Comparison of ENCODE assay signal across 11 cellular contexts in the genomic region with DNA sequence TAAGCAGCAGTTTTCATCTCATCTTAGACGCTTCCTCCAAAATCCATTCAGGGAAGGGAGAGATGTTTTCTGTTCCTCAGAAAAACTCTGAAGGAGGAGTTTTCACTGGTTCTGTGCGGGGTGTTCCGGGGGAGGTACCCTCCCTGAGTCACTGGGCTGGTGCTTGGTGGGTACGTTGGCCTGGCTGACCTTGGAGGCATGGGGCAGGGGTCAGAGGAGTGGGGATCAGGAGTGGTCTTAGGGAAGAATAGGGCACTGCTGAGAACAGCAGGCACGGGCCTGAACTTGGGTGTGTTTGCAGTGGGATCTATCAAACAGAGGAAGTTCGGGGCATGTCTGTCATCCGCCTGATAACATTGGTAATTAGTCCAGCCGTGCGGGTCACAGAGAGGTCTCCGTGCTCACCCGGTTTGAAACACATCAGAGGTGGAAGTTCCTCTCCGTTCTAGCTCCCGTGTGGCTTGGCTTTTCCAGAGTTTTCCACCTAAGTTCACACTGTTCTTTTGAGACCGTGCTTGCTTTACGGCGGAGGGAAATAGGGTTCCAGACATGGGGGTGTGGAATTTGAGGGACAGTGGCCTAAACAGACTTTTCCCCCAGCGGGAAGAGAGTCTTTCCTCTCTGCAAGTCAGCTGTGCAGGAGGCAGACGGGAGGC. TPM values are rescaled to one million over a fixed set of nuclear protein-coding genes. Genes with fewer than 3 reads are reported as not detected.
A peak's percentile ranks its signal among the peaks of the same experiment; 100 is the strongest.
DNase-seq lines count a peak whose midpoint lies in the region; ATAC-seq, FAIRE-seq and TF ChIP-seq lines count a peak whose summit lies in the region.
"Had no signal": no experiment of that assay in that cellular context is flagged by ENCODE, and none has a peak within 500 bp of the region (broad histone marks: within the 10 kb centered on the region; RNA-seq: fewer than 3 reads in every experiment).

No MANE protein-coding gene starts in this region.

- H3K79me2 ChIP-seq in HepG2 (ENCODE audit: insufficient read depth, low read length): peaks cover 6% of the 10 kb centered on the region

- intact Hi-C loops in MCF 10A (cut with micrococcal nuclease): no loop called here
- intact Hi-C loops in HepG2 (cut with micrococcal nuclease; ENCODE audit: unreplicated experiment): loop anchor here (5.0 kb wide), 1 partner anchor 55 kb away; no protein-coding TSS in a partner anchor
- intact Hi-C loops in tibial artery (cut with DNase I; ENCODE audit: low total_unique reads): no loop called here

- POLR2A ChIA-PET in MCF 10A (lab: Yijun Ruan, JAX) (interaction anchor here (0.9 to 1.2 kb wide), 2 partner anchors 19 to 20 kb away, joined by 3 to 4 read pairs; no protein-coding TSS in a partner anchor), HepG2 (lab: Yijun Ruan, JAX) (interaction anchor here (1.2 to 6.6 kb wide), 7 partner anchors 10 to 35 kb away, joined by 3 to 39 read pairs (median 8); no protein-coding TSS in a partner anchor)

- H3K9me3 Mint-ChIP-seq in MCF 10A (ENCODE audit: unreplicated experiment): no peaks in the 10 kb centered on the region

- H3K27me3 Mint-ChIP-seq in MCF 10A (ENCODE audit: insufficient read depth, unreplicated experiment): no peaks in the 10 kb centered on the region

- no peaks in the 10 kb centered on the region for H3K9me3 ChIP-seq in HepG2 (ENCODE audit: low read length)
- H3K9me3 ChIP-seq in tibial artery: no peaks in the 10 kb centered on the region

- no peak overlapping the region for H3K4me3 Mint-ChIP-seq in MCF 10A (ENCODE audit: unreplicated experiment)

- H3K36me3 ChIP-seq in HepG2 (replicated peaks in 1 of 2; ENCODE audit: control insufficient read depth in 1 of 2, insufficient read depth in 2 of 2, low read length in 2 of 2) (no peaks in the 10 kb centered on the region), tibial artery (no peaks in the 10 kb centered on the region)

- H3K27me3 ChIP-seq in HepG2 (ENCODE audit: control insufficient read depth in 1 of 2, insufficient read depth in 2 of 2, low read length in 2 of 2): peaks cover 13 to 37% of the 10 kb centered on the region in 2 experiments; a peak in 4 of 5 replicates
- no peaks in the 10 kb centered on the region for H3K27me3 ChIP-seq in tibial artery

- no peaks in the 10 kb centered on the region for H3K36me3 Mint-ChIP-seq in MCF 10A (ENCODE audit: insufficient read depth, unreplicated experiment)

- 3% methylated on average over 17 of the region's 18 CpGs for WGBS in HepG2 (ENCODE audit: low lambda C conversion rate)

- no peak for TF ChIP-seq CTCF in MCF 10A (IDR thresholded peaks at IDR 0.05; ENCODE audit: unreplicated experiment)
- TF ChIP-seq CTCF in HepG2 (CRISPR knock-in tag; IDR thresholded peaks at IDR 0.05): no peak
- TF ChIP-seq CTCF in tibial artery (IDR thresholded peaks at IDR 0.05): no peak

- no peak for TF ChIP-seq RAD21 in HepG2 (CRISPR knock-in tag; IDR thresholded peaks at IDR 0.05)

- DNase-seq in KBM-7 (peak; percentile 74), MCF 10A (ENCODE audit: unreplicated experiment) (no peak), HepG2 (ENCODE audit: low spot score) (no peak), tibial artery (no peak), GM19239 (ENCODE audit: insufficient read length, low spot score) (no peak), NCI-H2171 treated with DMSO at 0.1 percent for 48 hours (lab: John Stamatoyannopoulos, UW) (no peak)
- DNase-seq: NCI-H446 treated with DMSO at 0.1 percent for 48 hours had no signal

- TF ChIP-seq POLR2A in HepG2 (IDR thresholded peaks at IDR 0.05; ENCODE audit: insufficient read depth in 1 of 2, low read depth in 2 of 2, low read length in 2 of 2): no peak

- H4K20me1 ChIP-seq in HepG2 (ENCODE audit: insufficient read depth, low read length): peaks cover 29% of the 10 kb centered on the region; the same call in 1 of the 2 replicates

- no peak overlapping the region for H2AFZ ChIP-seq in HepG2 (ENCODE audit: low read length)

- 0 out of 3 replicates have a peak, but pooled peaks have one; percentile 1 for ATAC-seq in HepG2
- no peak for ATAC-seq in GM21737 (IDR thresholded peaks at IDR 0.05; ENCODE audit: unreplicated experiment)

- H3K4me1 ChIP-seq in HepG2 (ENCODE audit: insufficient read depth, low read length) (peaks cover 76% of the 10 kb centered on the region), tibial artery (peaks cover 0 to 69% (median 40%) of the 10 kb centered on the region in 4 donors)

- CTCF ChIA-PET in MCF 10A (lab: Yijun Ruan, JAX): interaction anchor here (0.6 to 1.1 kb wide), 3 partner anchors 19 to 57 kb away, joined by 3 to 4 read pairs (median 3); no protein-coding TSS in a partner anchor
- CTCF ChIA-PET in HepG2 (lab: Yijun Ruan, JAX; ENCODE audit: low intra/inter-chr PET ratio, low total read pairs): interaction anchor here (1.1 to 1.6 kb wide), 3 partner anchors 30 to 74 kb away, joined by 4 to 5 read pairs (median 4); no protein-coding TSS in a partner anchor

- no TSS peak for BruUV-seq in MCF 10A (replicated peaks; lab: Mats Ljungman, UMichigan)
- BruUV-seq in HepG2 (replicated peaks; lab: Mats Ljungman, UMichigan): no TSS peak

- H3K9ac ChIP-seq in HepG2 (ENCODE audit: insufficient read depth, low read depth, low read length): peak overlapping the region; percentile 8; the same call in 1 of the 2 replicates

- H3K4me1 Mint-ChIP-seq in MCF 10A (ENCODE audit: insufficient read depth, unreplicated experiment): peaks cover 27% of the 10 kb centered on the region

- in situ Hi-C loops in KBM-7 (cut with MboI; ENCODE audit: low pct_unique_long_range_greater_than_20kb, low sequenced_read_pairs) (no loop called here), HepG2 (cut with HindIII; ENCODE audit: extremely low pct_ligation_motif_present, low pct_unique_long_range_greater_than_20kb) (no loop called here)

- peak overlapping the region; percentile 62 for H3K27ac Mint-ChIP-seq in MCF 10A (ENCODE audit: low read depth, unreplicated experiment)

- no peak overlapping the region for H3K27ac ChIP-seq in HepG2 (ENCODE audit: extremely low read length, insufficient read depth, low read length)
- no peak overlapping the region for H3K27ac ChIP-seq in tibial artery

- H3K4me3 ChIP-seq in HepG2 (replicated peaks in 1 of 3; ENCODE audit: insufficient read depth in 1 of 3, low read depth in 2 of 3, low read length in 3 of 3) (peak overlapping the region; percentile 38 to 72 (median 53)), tibial artery (peak overlapping the region; percentile 9 to 15)

- TF ChIP-seq EP300 in HepG2 (IDR thresholded peaks at IDR 0.05; ENCODE audit: low read depth in 2 of 2, low read length in 2 of 2) (no peak), HepG2 (CRISPR knock-in tag; IDR thresholded peaks at IDR 0.05; ENCODE audit: borderline replicate concordance) (no peak)

- FAIRE-seq in HepG2 (lab: Jason Lieb, UNC): peak; percentile 12
- FAIRE-seq in GM19239 (lab: Jason Lieb, UNC): no peak
- FAIRE-seq: GM18507 had no signal

- H3K4me2 ChIP-seq in HepG2 (ENCODE audit: low read depth, low read length): peak overlapping the region; percentile 90

TF ChIP-seq in HepG2, 621 proteins besides CTCF, POLR2A, EP300 and RAD21 (continues in another document):
- TF ChIP-seq ZNF263 (CRISPR knock-in tag; IDR thresholded peaks at IDR 0.05): peak; percentile 41; the same call in 1 of the 2 replicates
- peak; percentile 20; the same call in 1 of the 2 replicates for TF ChIP-seq TBX2 (CRISPR knock-in tag; IDR thresholded peaks at IDR 0.05; ENCODE audit: borderline replicate concordance)
- TF ChIP-seq, protein P1, sequence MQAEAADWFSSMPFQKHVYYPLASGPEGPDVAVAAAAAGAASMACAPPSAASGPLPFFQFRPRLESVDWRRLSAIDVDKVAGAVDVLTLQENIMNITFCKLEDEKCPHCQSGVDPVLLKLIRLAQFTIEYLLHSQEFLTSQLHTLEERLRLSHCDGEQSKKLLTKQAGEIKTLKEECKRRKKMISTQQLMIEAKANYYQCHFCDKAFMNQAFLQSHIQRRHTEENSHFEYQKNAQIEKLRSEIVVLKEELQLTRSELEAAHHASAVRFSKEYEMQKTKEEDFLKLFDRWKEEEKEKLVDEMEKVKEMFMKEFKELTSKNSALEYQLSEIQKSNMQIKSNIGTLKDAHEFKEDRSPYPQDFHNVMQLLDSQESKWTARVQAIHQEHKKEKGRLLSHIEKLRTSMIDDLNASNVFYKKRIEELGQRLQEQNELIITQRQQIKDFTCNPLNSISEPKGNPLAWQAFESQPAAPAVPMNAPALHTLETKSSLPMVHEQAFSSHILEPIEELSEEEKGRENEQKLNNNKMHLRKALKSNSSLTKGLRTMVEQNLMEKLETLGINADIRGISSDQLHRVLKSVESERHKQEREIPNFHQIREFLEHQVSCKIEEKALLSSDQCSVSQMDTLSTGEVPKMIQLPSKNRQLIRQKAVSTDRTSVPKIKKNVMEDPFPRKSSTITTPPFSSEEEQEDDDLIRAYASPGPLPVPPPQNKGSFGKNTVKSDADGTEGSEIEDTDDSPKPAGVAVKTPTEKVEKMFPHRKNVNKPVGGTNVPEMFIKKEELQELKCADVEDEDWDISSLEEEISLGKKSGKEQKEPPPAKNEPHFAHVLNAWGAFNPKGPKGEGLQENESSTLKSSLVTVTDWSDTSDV (CRISPR knock-in tag; IDR thresholded peaks at IDR 0.05): no peak
- peak; percentile 36; the same call in 1 of the 2 replicates for TF ChIP-seq TARDBP (CRISPR knock-in tag; IDR thresholded peaks at IDR 0.05)
- TF ChIP-seq ZNF34 (CRISPR knock-in tag; IDR thresholded peaks at IDR 0.05; ENCODE audit: borderline replicate concordance): no peak

RNA-seq across cellular contexts. Expression of a gene that starts 59.7 kb away (rescaled TPM):
- total RNA-seq in MCF 10A (2022) (not detected in 2 replicates), HepG2 (2016; rRNA removed; fragmentation: Illumina TruSeq; extraction: Trizol) (not detected in 2 replicates)
- total RNA-seq in HepG2 (2016; cell fraction: cytosol; rRNA removed; fragmentation: Illumina TruSeq; extraction: Trizol; ENCODE audit: low read depth): not detected in 2 replicates
- total RNA-seq in HepG2 (2016; cell fraction: insoluble cytoplasmic fraction; rRNA removed; fragmentation: Illumina TruSeq; extraction: Trizol): not detected in 2 replicates
- not detected in 2 replicates for total RNA-seq in HepG2 (2016; cell fraction: membrane; rRNA removed; fragmentation: Illumina TruSeq; extraction: Trizol)
- not detected in 2 replicates for total RNA-seq in HepG2 (2016; cell fraction: nucleus; rRNA removed; fragmentation: Illumina TruSeq; extraction: Trizol)
- polyA plus RNA-seq in HepG2 (2011; rRNA removed): not detected in 2 replicates
- not detected in 2 replicates for polyA plus RNA-seq in HepG2 (2011; cell fraction: cytosol; rRNA removed)
- polyA plus RNA-seq in HepG2 (2011; cell fraction: nucleus; rRNA removed): not detected in 2 replicates
- polyA plus RNA-seq in HepG2 (2012): not detected in 2 replicates
- not detected in 2 replicates for polyA plus RNA-seq in HepG2 (2016; cell fraction: cytosol; fragmentation: Illumina TruSeq; extraction: Trizol; ENCODE audit: low read depth)
- not detected in 2 replicates for polyA plus RNA-seq in HepG2 (2016; cell fraction: insoluble cytoplasmic fraction; fragmentation: Illumina TruSeq; extraction: Trizol; ENCODE audit: low read depth)
- polyA plus RNA-seq in HepG2 (2016; cell fraction: membrane; fragmentation: Illumina TruSeq; extraction: Trizol; ENCODE audit: low read depth): not detected in 2 replicates
- polyA plus RNA-seq in HepG2 (2016; cell fraction: nucleus; fragmentation: Illumina TruSeq; extraction: Trizol; ENCODE audit: insufficient read depth, low read depth): not detected in 2 replicates
- polyA minus RNA-seq in HepG2 (2011; rRNA and poly(A)+ RNA removed; ENCODE audit: low replicate concordance): not detected in 2 replicates
- not detected in 2 replicates for polyA minus RNA-seq in HepG2 (2011; cell fraction: cytosol; rRNA and poly(A)+ RNA removed)
- polyA minus RNA-seq in HepG2 (2011; cell fraction: nucleus; rRNA and poly(A)+ RNA removed): not detected in 2 replicates
- total RNA-seq: omental fat pad, subcutaneous adipose tissue had no signal
